Comparison of ENCODE assay signal across 9 cellular contexts in genomic region chr11:74611369-74611861, GRCh38. TPM values are rescaled to one million over a fixed set of nuclear protein-coding genes. Genes with fewer than 3 reads are reported as not detected.
A peak's percentile ranks its signal among the peaks of the same experiment; 100 is the strongest.
DNase-seq lines count a peak whose midpoint lies in the region; ATAC-seq and TF ChIP-seq lines count a peak whose summit lies in the region.
"Had no signal": no experiment of that assay in that cellular context is flagged by ENCODE, and none has a peak within 500 bp of the region (broad histone marks: within the 10 kb centered on the region; RNA-seq: fewer than 3 reads in every experiment).

No MANE protein-coding gene starts in this region.

- no peak for TF ChIP-seq POLR2A in esophagus muscularis mucosa (IDR thresholded peaks at IDR 0.05; ENCODE audit: low read depth)
- no peak for TF ChIP-seq POLR2A in ovary (IDR thresholded peaks at IDR 0.05)

- H3K27ac ChIP-seq in OCI-LY3 (ENCODE audit: low read length) (0 out of 2 replicates have a peak overlapping the region, but pooled peaks have one; percentile 7), esophagus muscularis mucosa (replicated peaks in 1 of 4) (peak overlapping the region; percentile 69 to 80 (median 78)), ovary (no peak overlapping the region)

- H3K27me3 ChIP-seq in OCI-LY3 (ENCODE audit: low read depth, low read length) (no peaks in the 10 kb centered on the region), esophagus muscularis mucosa (no peaks in the 10 kb centered on the region), ovary (no peaks in the 10 kb centered on the region)

- no peak for TF ChIP-seq EP300 in esophagus muscularis mucosa (IDR thresholded peaks at IDR 0.05)
- no peak for TF ChIP-seq EP300 in ovary (IDR thresholded peaks at IDR 0.05)

- H2AFZ ChIP-seq in OCI-LY3 (ENCODE audit: low read depth, low read length), result no peak overlapping the region

- H3K79me2 ChIP-seq in OCI-LY3 (ENCODE audit: low read length), result peaks cover 14% of the 10 kb centered on the region

- no peak overlapping the region for H3K9ac ChIP-seq in OCI-LY3 (ENCODE audit: low read length)

- TF ChIP-seq CTCF in GM12865 (IDR thresholded peaks at IDR 0.05; ENCODE audit: insufficient read depth, low read depth, low read length, missing control alignments) (peak; percentile 30), OCI-LY3 (IDR thresholded peaks at IDR 0.05; ENCODE audit: low read depth, low read length) (peak; percentile 66), esophagus muscularis mucosa (IDR thresholded peaks at IDR 0.05) (peak; percentile 52 to 75 (median 56)), ovary (IDR thresholded peaks at IDR 0.05) (peak in 2 of 3 donors; percentile 41 to 43), WTC11 (IDR thresholded peaks at IDR 0.05) (no peak; the same call in 1 of the 2 replicates)

- no peaks in the 10 kb centered on the region for H3K4me1 Mint-ChIP-seq in WTC11

- peaks cover 49% of the 10 kb centered on the region for H3K36me3 ChIP-seq in OCI-LY3 (replicated peaks; ENCODE audit: low read depth, low read length)
- H3K36me3 ChIP-seq in esophagus muscularis mucosa, result peaks cover 0 to 30% (median 12%) of the 10 kb centered on the region in 4 donors
- H3K36me3 ChIP-seq in ovary, result no peaks in the 10 kb centered on the region

- no peak overlapping the region for H3K4me2 ChIP-seq in OCI-LY3 (ENCODE audit: low read length)

- WGBS in esophagus muscularis mucosa, result 33% methylated on average over 2 of the region's 2 CpGs
- WGBS in ovary, 3 donors, result 18 to 25% (median 23%) methylated on average over 2 of the region's 2 CpGs

- H3K9me3 ChIP-seq in OCI-LY3 (ENCODE audit: insufficient read depth, low read length) (no peaks in the 10 kb centered on the region), esophagus muscularis mucosa (no peaks in the 10 kb centered on the region), ovary (no peaks in the 10 kb centered on the region)

- ATAC-seq in HG03342 (IDR thresholded peaks at IDR 0.05; ENCODE audit: unreplicated experiment) (no peak), WTC11 (no peak)

- H3K9me3 Mint-ChIP-seq in WTC11, result no peaks in the 10 kb centered on the region
- H3K9me3 Mint-ChIP-seq: T-helper 1 cell treated with Interleukin-12 subunit alpha and Interleukin-12 subunit beta and Interleukin-4 antibody, amounts not matched to agents 30 μg/mL and 1 μg/mL, for 36 hours had no signal

- intact Hi-C loops in esophagus muscularis mucosa (cut with DNase I) (loop anchor here (5.0 kb wide), 1 partner anchor 116 kb away; no protein-coding TSS in a partner anchor), ovary (cut with DNase I) (no loop called here)

- peaks cover 6% of the 10 kb centered on the region; the same call in 1 of the 2 replicates for H3K4me1 ChIP-seq in OCI-LY3 (ENCODE audit: low read length)
- H3K4me1 ChIP-seq in esophagus muscularis mucosa, result peaks cover 9 to 32% (median 29%) of the 10 kb centered on the region in 4 donors
- no peaks in the 10 kb centered on the region for H3K4me1 ChIP-seq in ovary (ENCODE audit: insufficient read depth)

- no peak overlapping the region for H3K4me3 ChIP-seq in GM12865 (ENCODE audit: low read depth, low read length)
- no peak overlapping the region for H3K4me3 ChIP-seq in OCI-LY3 (ENCODE audit: low read length)
- no peak overlapping the region for H3K4me3 ChIP-seq in esophagus muscularis mucosa
- no peak overlapping the region for H3K4me3 ChIP-seq in ovary

- no peaks in the 10 kb centered on the region for H3K27me3 Mint-ChIP-seq in WTC11 (ENCODE audit: low read depth)

- CTCF ChIA-PET in WTC11 (lab: Charles Lee), result no interaction called here

- no peaks in the 10 kb centered on the region for H4K20me1 ChIP-seq in OCI-LY3 (ENCODE audit: insufficient read depth, low read length)

- DNase-seq in GM12865 (ENCODE audit: low read depth), result peak; percentile 34
- DNase-seq in esophagus muscularis mucosa (ENCODE audit: extremely low spot score), result no peak
- no peak for DNase-seq in ovary
- DNase-seq in NCI-H2029 (lab: John Stamatoyannopoulos, UW), result no peak
- no peak for DNase-seq in COLO668 (lab: John Stamatoyannopoulos, UW; ENCODE audit: unreplicated experiment)
- DNase-seq in WTC11 (ENCODE audit: low spot score), result no peak

- POLR2A ChIA-PET in WTC11 (lab: Charles Lee), result no interaction called here

- H3K4me3 Mint-ChIP-seq in WTC11, result no peak overlapping the region
- H3K4me3 Mint-ChIP-seq: T-helper 1 cell treated with Interleukin-12 subunit alpha and Interleukin-12 subunit beta and Interleukin-4 antibody, amounts not matched to agents 30 μg/mL and 1 μg/mL, for 36 hours had no signal

- no peak overlapping the region for H3K27ac Mint-ChIP-seq in WTC11
- H3K27ac Mint-ChIP-seq: T-helper 1 cell treated with Interleukin-12 subunit alpha and Interleukin-12 subunit beta and Interleukin-4 antibody, amounts not matched to agents 30 μg/mL and 1 μg/mL, for 36 hours had no signal

- H3K36me3 Mint-ChIP-seq in WTC11, result peaks cover 14% of the 10 kb centered on the region

TF ChIP-seq in WTC11, 78 proteins besides CTCF, POLR2A, EP300 and RAD21:
- no peak for TF ChIP-seq NR1H2 (CRISPR knock-in tag; IDR thresholded peaks at IDR 0.05)
- TF ChIP-seq, protein P1, sequence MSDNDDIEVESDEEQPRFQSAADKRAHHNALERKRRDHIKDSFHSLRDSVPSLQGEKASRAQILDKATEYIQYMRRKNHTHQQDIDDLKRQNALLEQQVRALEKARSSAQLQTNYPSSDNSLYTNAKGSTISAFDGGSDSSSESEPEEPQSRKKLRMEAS (CRISPR knock-in tag; IDR thresholded peaks at IDR 0.05), result no peak
- no peak for TF ChIP-seq NFATC4 (CRISPR knock-in tag; IDR thresholded peaks at IDR 0.05)
- no peak for TF ChIP-seq NFYB (CRISPR knock-in tag; conservative IDR thresholded peaks at IDR 0.05; ENCODE audit: low read depth)
- no peak for TF ChIP-seq FOXP1 (CRISPR knock-in tag; IDR thresholded peaks at IDR 0.05; ENCODE audit: borderline replicate concordance)
- TF ChIP-seq ZNF121 (CRISPR knock-in tag; IDR thresholded peaks at IDR 0.05), result no peak
- no peak for TF ChIP-seq MXD4 (CRISPR knock-in tag; IDR thresholded peaks at IDR 0.05; ENCODE audit: borderline replicate concordance)
- no peak for TF ChIP-seq RELA (CRISPR knock-in tag; IDR thresholded peaks at IDR 0.05; ENCODE audit: borderline replicate concordance)
- TF ChIP-seq SMAD3 (CRISPR knock-in tag; IDR thresholded peaks at IDR 0.05; ENCODE audit: borderline replicate concordance), result no peak
- no peak for TF ChIP-seq FOXP4 (CRISPR knock-in tag; IDR thresholded peaks at IDR 0.05)
- TF ChIP-seq NFE2L1 (CRISPR knock-in tag; IDR thresholded peaks at IDR 0.05), result no peak
- no peak for TF ChIP-seq ATF1 (CRISPR knock-in tag; IDR thresholded peaks at IDR 0.05)
- no peak for TF ChIP-seq ZNF396 (CRISPR knock-in tag; IDR thresholded peaks at IDR 0.05; ENCODE audit: borderline replicate concordance)
- no peak for TF ChIP-seq MLX (CRISPR knock-in tag; IDR thresholded peaks at IDR 0.05)
- TF ChIP-seq, protein P2, sequence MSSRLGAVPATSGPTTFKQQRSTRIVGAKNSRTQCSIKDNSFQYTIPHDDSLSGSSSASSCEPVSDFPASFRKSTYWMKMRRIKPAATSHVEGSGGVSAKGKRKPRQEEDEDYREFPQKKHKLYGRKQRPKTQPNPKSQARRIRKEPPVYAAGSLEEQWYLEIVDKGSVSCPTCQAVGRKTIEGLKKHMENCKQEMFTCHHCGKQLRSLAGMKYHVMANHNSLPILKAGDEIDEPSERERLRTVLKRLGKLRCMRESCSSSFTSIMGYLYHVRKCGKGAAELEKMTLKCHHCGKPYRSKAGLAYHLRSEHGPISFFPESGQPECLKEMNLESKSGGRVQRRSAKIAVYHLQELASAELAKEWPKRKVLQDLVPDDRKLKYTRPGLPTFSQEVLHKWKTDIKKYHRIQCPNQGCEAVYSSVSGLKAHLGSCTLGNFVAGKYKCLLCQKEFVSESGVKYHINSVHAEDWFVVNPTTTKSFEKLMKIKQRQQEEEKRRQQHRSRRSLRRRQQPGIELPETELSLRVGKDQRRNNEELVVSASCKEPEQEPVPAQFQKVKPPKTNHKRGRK (CRISPR knock-in tag; IDR thresholded peaks at IDR 0.05; ENCODE audit: borderline replicate concordance), result no peak
- TF ChIP-seq, protein P3, sequence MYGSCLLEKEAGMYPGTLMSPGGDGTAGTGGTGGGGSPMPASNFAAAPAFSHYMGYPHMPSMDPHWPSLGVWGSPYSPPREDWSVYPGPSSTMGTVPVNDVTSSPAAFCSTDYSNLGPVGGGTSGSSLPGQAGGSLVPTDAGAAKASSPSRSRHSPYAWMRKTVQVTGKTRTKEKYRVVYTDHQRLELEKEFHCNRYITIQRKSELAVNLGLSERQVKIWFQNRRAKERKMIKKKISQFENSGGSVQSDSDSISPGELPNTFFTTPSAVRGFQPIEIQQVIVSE (CRISPR knock-in tag; IDR thresholded peaks at IDR 0.05; ENCODE audit: borderline replicate concordance), result no peak

RNA-seq across cellular contexts. Expression of gene POLD3, which starts 19.0 kb away (rescaled TPM):
- total RNA-seq in esophagus muscularis mucosa, result 10 to 100 TPM in 1 of 4 donors, 1 to 10 TPM in 3; 9.1 to 13.6 (median 9.2) TPM
- total RNA-seq in ovary, result 10 to 100 TPM in 6 of 7 donors, 1 to 10 TPM in 1; 8.5 to 19.0 (median 17.0) TPM
- 10 to 100 TPM in 1 of 2 donors, 1 to 10 TPM in 1; 8.2 to 17.1 TPM for polyA plus RNA-seq in ovary
- 21.9 to 24.1 TPM (median 23.4 TPM) in 3 replicates for total RNA-seq in WTC11 (2021)

Comparison
In these comparisons a context has a peak if more than half of its experiments do, and no peak if none do; other contexts are left out.
1. H3K27ac ChIP-seq: peak in OCI-LY3 (single experiment) and esophagus muscularis mucosa (4 of 4); none in ovary (0 of 2).